ENCODE assay signal across 1 cellular context in genomic region chr7:155882596-155882995, GRCh38.
TF ChIP-seq lines count a peak whose summit lies in the region.

No MANE protein-coding gene starts in this region.

TF ChIP-seq in A549, 52 proteins besides CTCF, POLR2A, EP300 and RAD21 (continued from another document):
- TF ChIP-seq USF2 (IDR thresholded peaks at IDR 0.05) (no peak), CEBPB (IDR thresholded peaks at IDR 0.05) (peak; percentile 85 to 90), FOSL2 (IDR thresholded peaks at IDR 0.05) (peak; percentile 89), FOSL2 (CRISPR knock-in tag; IDR thresholded peaks at IDR 0.05) (peak; percentile 93), RFX5 (IDR thresholded peaks at IDR 0.05) (no peak), EHMT2 (IDR thresholded peaks at IDR 0.05; ENCODE audit: low read depth) (no peak), RNF2 (IDR thresholded peaks at IDR 0.05; ENCODE audit: borderline replicate concordance, low read depth) (no peak), EHF (CRISPR knock-in tag; IDR thresholded peaks at IDR 0.05) (no peak), HOXA7 (CRISPR knock-in tag; IDR thresholded peaks at IDR 0.05) (no peak), HEYL (CRISPR knock-in tag; IDR thresholded peaks at IDR 0.05) (no peak), KDM1A (IDR thresholded peaks at IDR 0.05; ENCODE audit: low read depth) (no peak), CHD2 (IDR thresholded peaks at IDR 0.05; ENCODE audit: low read length, partially characterized antibody) (no peak), ELK1 (IDR thresholded peaks at IDR 0.05; ENCODE audit: low read depth, low read length) (no peak), JUN (IDR thresholded peaks at IDR 0.05) (peak; percentile 72 to 80; a peak in 3 of 5 replicates), RCOR1 (IDR thresholded peaks at IDR 0.05; ENCODE audit: low read depth, low read length) (no peak), ZSCAN20 (CRISPR knock-in tag; IDR thresholded peaks at IDR 0.05) (no peak), E2F6 (IDR thresholded peaks at IDR 0.05; ENCODE audit: borderline replicate concordance, low read depth) (no peak), JUNB (IDR thresholded peaks at IDR 0.05) (peak; percentile 93), HDAC2 (IDR thresholded peaks at IDR 0.05) (no peak), PHF8 (IDR thresholded peaks at IDR 0.05; ENCODE audit: borderline replicate concordance, low read depth) (no peak), KDM5A (IDR thresholded peaks at IDR 0.05) (no peak), NFE2L2 (conservative IDR thresholded peaks at IDR 0.05; ENCODE audit: low read length) (no peak), TP53 (CRISPR knock-in tag; IDR thresholded peaks at IDR 0.05) (no peak), CHD4 (IDR thresholded peaks at IDR 0.05; ENCODE audit: borderline replicate concordance) (no peak), MAFK (IDR thresholded peaks at IDR 0.05; ENCODE audit: partially characterized antibody) (no peak), NPAS2 (CRISPR knock-in tag; IDR thresholded peaks at IDR 0.05; ENCODE audit: borderline replicate concordance) (no peak), HOXB13 (CRISPR knock-in tag; IDR thresholded peaks at IDR 0.05; ENCODE audit: low read depth) (no peak)
